Comparison of ENCODE assay signal across 18 cellular contexts in the genomic region with DNA sequence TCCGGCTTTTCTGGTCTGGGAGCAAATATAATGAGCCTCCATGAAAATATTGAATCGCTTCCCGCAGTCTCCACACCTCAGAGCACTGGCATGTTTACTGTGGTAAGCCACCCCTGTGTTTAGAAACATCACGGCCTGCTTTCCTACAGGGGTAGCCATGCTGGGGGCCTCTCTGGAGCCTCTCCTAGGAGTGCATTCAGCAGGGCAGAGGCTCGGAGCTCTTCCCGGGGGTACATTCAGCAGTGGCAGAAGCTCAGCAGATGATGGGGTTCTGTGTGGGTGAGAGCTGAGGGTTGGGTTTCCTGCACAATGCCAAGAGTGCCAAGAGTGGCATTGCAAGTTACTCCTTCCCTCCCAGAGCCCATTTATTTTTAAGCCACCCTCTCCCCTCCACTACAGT.
DNase-seq lines count a peak whose midpoint lies in the region; ATAC-seq and TF ChIP-seq lines count a peak whose summit lies in the region.
"Had no signal": no experiment of that assay in that cellular context is flagged by ENCODE, and none has a peak within 500 bp of the region (broad histone marks: within the 10 kb centered on the region; RNA-seq: fewer than 3 reads in every experiment).

No MANE protein-coding gene starts in this region.

- H3K27me3 ChIP-seq in WERI-Rb-1 (ENCODE audit: insufficient read depth, low read depth, severe bottlenecking) (no peaks in the 10 kb centered on the region), neural progenitor cell (peaks cover 32% of the 10 kb centered on the region)
- H3K27me3 ChIP-seq: brain microvascular endothelial cell had no signal

- no peak overlapping the region for H3K9ac ChIP-seq in neural progenitor cell

- no peaks in the 10 kb centered on the region for H3K9me3 Mint-ChIP-seq in naive B cell
- peaks cover 17% of the 10 kb centered on the region for H3K9me3 Mint-ChIP-seq in neural progenitor cell
- H3K9me3 Mint-ChIP-seq: memory B cell had no signal

- H3K4me1 Mint-ChIP-seq in naive B cell (peaks cover 4 to 17% (median 8%) of the 10 kb centered on the region in 3 donors), neural progenitor cell (peaks cover 15% of the 10 kb centered on the region)
- H3K4me1 Mint-ChIP-seq: memory B cell had no signal

- TF ChIP-seq CTCF in 22Rv1 (IDR thresholded peaks at IDR 0.05) (no peak), WERI-Rb-1 (IDR thresholded peaks at IDR 0.05; ENCODE audit: low read depth, low read length) (no peak), neural progenitor cell (IDR thresholded peaks at IDR 0.05) (no peak)

- H3K27ac Mint-ChIP-seq in naive B cell (no peak overlapping the region), neural progenitor cell (no peak overlapping the region)
- H3K27ac Mint-ChIP-seq: memory B cell had no signal

- H3K9me3 ChIP-seq in WERI-Rb-1 (ENCODE audit: severe bottlenecking) (peaks cover 17% of the 10 kb centered on the region), neural progenitor cell (ENCODE audit: low read depth) (no peaks in the 10 kb centered on the region)
- H3K9me3 ChIP-seq: heart left ventricle, neutrophil, sigmoid colon, tibial artery had no signal

- no peaks in the 10 kb centered on the region for H3K79me2 ChIP-seq in neural progenitor cell (ENCODE audit: low read depth)

- peak overlapping the region in 5 of 8 donors; percentile 23 to 82 (median 62) for H3K4me3 Mint-ChIP-seq in naive B cell
- no peak overlapping the region for H3K4me3 Mint-ChIP-seq in neural progenitor cell
- H3K4me3 Mint-ChIP-seq: memory B cell had no signal

- H3K4me3 ChIP-seq in WERI-Rb-1 (ENCODE audit: low read depth, low read length) (peak overlapping the region; percentile 62), neural progenitor cell (no peak overlapping the region)
- H3K4me3 ChIP-seq: sigmoid colon, tibial artery had no signal

- no peak for ATAC-seq in naive B cell (ENCODE audit: low read depth in 2 of 2)
- ATAC-seq in HG02840 (IDR thresholded peaks at IDR 0.05; ENCODE audit: low FRiP score, unreplicated experiment) = no peak
- ATAC-seq: heart left ventricle had no signal

- H3K27ac ChIP-seq in 22Rv1 = peak overlapping the region; percentile 56
- H3K27ac ChIP-seq in WERI-Rb-1 = peak overlapping the region; percentile 96
- no peak overlapping the region for H3K27ac ChIP-seq in neural progenitor cell
- H3K27ac ChIP-seq: brain microvascular endothelial cell, heart left ventricle, neutrophil, sigmoid colon, tibial artery had no signal

- H3K36me3 Mint-ChIP-seq in naive B cell (no peaks in the 10 kb centered on the region), neural progenitor cell (no peaks in the 10 kb centered on the region)
- H3K36me3 Mint-ChIP-seq: memory B cell had no signal

- H3F3A ChIP-seq in neural progenitor cell (ENCODE audit: low read depth) = peaks cover 6% of the 10 kb centered on the region

- no peaks in the 10 kb centered on the region for H3K4me1 ChIP-seq in neural progenitor cell

- no peaks in the 10 kb centered on the region for H4K20me1 ChIP-seq in neural progenitor cell (ENCODE audit: low read depth)

- DNase-seq in DMS153 (lab: John Stamatoyannopoulos, UW) (peak; percentile 55), DMS153 treated with DMSO at 0.1 percent for 48 hours (lab: John Stamatoyannopoulos, UW; ENCODE audit: unreplicated experiment) (no peak), WERI-Rb-1 (peak; percentile 48), naive B cell (no peak), NCI-H1436 (lab: John Stamatoyannopoulos, UW) (no peak), neural progenitor cell (ENCODE audit: low spot score) (no peak)
- DNase-seq: activated gamma-delta T cell; brain microvascular endothelial cell; heart left ventricle; RPMI8226; stimulated activated CD4-positive, alpha-beta T cell treated with anti-CD3 and anti-CD28 coated beads, Interleukin-4, amount 100 ng/mL, for 1 hour; stimulated activated CD8-positive, alpha-beta memory T cell treated with anti-CD3 and anti-CD28 coated beads, Interleukin-4, amount 100 ng/mL, for 48 hours had no signal

- H3K36me3 ChIP-seq in WERI-Rb-1 = no peaks in the 10 kb centered on the region
- H3K36me3 ChIP-seq in neural progenitor cell = no peaks in the 10 kb centered on the region
- H3K36me3 ChIP-seq: brain microvascular endothelial cell, heart left ventricle, neutrophil, sigmoid colon, tibial artery had no signal

- no peak overlapping the region for H2AFZ ChIP-seq in neural progenitor cell (replicated peaks)

- H3K27me3 Mint-ChIP-seq in naive B cell = peaks cover 21 to 57% (median 37%) of the 10 kb centered on the region in 3 donors
- H3K27me3 Mint-ChIP-seq in neural progenitor cell (ENCODE audit: insufficient read depth, low read depth) = peaks cover 9% of the 10 kb centered on the region

- no peak overlapping the region for H3K4me2 ChIP-seq in neural progenitor cell

Comparison
In these comparisons a context has a peak if more than half of its experiments do, and no peak if none do; other contexts are left out.
1. DNase-seq: peak in DMS153 (single experiment) and WERI-Rb-1 (single experiment); none in DMS153 treated with DMSO at 0.1 percent for 48 hours (single experiment), naive B cell (single experiment), NCI-H1436 (single experiment) and neural progenitor cell (single experiment).